In genomic region chr11:113448311-113448666, GRCh38 we compare ENCODE assay signal across 21 cellular contexts. TPM values are rescaled to one million over a fixed set of nuclear protein-coding genes. Genes with fewer than 3 reads are reported as not detected.
A peak's percentile ranks its signal among the peaks of the same experiment; 100 is the strongest.
DNase-seq lines count a peak whose midpoint lies in the region; TF ChIP-seq lines count a peak whose summit lies in the region.
"Had no signal": no experiment of that assay in that cellular context is flagged by ENCODE, and none has a peak within 500 bp of the region (broad histone marks: within the 10 kb centered on the region; RNA-seq: fewer than 3 reads in every experiment).

No MANE protein-coding gene starts in this region.

- H3K79me2 ChIP-seq in mammary epithelial cell (ENCODE audit: insufficient read depth, low read length) (no peaks in the 10 kb centered on the region), osteoblast (ENCODE audit: insufficient read depth, low read length) (no peaks in the 10 kb centered on the region)

- H3K4me1 Mint-ChIP-seq in Caco-2 (ENCODE audit: low read depth, unreplicated experiment): peaks cover 22% of the 10 kb centered on the region
- H3K4me1 Mint-ChIP-seq: IgD-negative memory B cell had no signal

- H3K27me3 ChIP-seq in Caco-2 (replicated peaks; ENCODE audit: control insufficient read depth, insufficient read depth, low read length) (no peaks in the 10 kb centered on the region), mammary epithelial cell (ENCODE audit: insufficient read depth, low read length) (no peaks in the 10 kb centered on the region), osteoblast (ENCODE audit: insufficient read depth, low read length) (peaks cover 18% of the 10 kb centered on the region)

- H4K20me1 ChIP-seq in mammary epithelial cell (ENCODE audit: insufficient read depth, low read length): no peaks in the 10 kb centered on the region
- H4K20me1 ChIP-seq in osteoblast (ENCODE audit: insufficient read depth, low read length): no peaks in the 10 kb centered on the region

- H3K4me3 ChIP-seq in Caco-2 (ENCODE audit: low read depth, low read length) (no peak overlapping the region), mammary epithelial cell (replicated peaks in 1 of 3; ENCODE audit: insufficient read depth in 1 of 3, low read depth in 2 of 3, low read length in 3 of 3) (no peak overlapping the region), osteoblast (ENCODE audit: insufficient read depth, low read length) (no peak overlapping the region)
- H3K4me3 ChIP-seq: A549, PC-9 had no signal

- no peak overlapping the region for H3K4me3 Mint-ChIP-seq in Caco-2 (ENCODE audit: unreplicated experiment)
- H3K4me3 Mint-ChIP-seq: IgD-negative memory B cell had no signal

- no peaks in the 10 kb centered on the region for H3K36me3 ChIP-seq in Caco-2 (ENCODE audit: control insufficient read depth, insufficient read depth, low read length)
- no peaks in the 10 kb centered on the region for H3K36me3 ChIP-seq in mammary epithelial cell (ENCODE audit: insufficient read depth, low read length)
- H3K36me3 ChIP-seq in osteoblast (ENCODE audit: insufficient read depth, low read length): no peaks in the 10 kb centered on the region

- CTCF ChIA-PET in Caco-2 (lab: Charles Lee) (no interaction called here), RWPE1 (lab: Yijun Ruan, JAX) (interaction anchor here (0.6 kb wide), 1 partner anchor 29 kb away, joined by 3 read pairs; no protein-coding TSS in a partner anchor), mammary epithelial cell (lab: Charles Lee; ENCODE audit: low non-redundant PET) (interaction anchor here (0.5 to 0.6 kb wide), 3 partner anchors 46 to 367 kb away, joined by 3 read pairs; no protein-coding TSS in a partner anchor)

- peak overlapping the region; percentile 58 for H3K27ac ChIP-seq in RWPE1
- peak overlapping the region; percentile 97 for H3K27ac ChIP-seq in mammary epithelial cell (ENCODE audit: insufficient read depth, low read depth, low read length)
- H3K27ac ChIP-seq in osteoblast (ENCODE audit: low read depth, low read length): peak overlapping the region; percentile 35
- H3K27ac ChIP-seq: A549, HL-60, PC-9 had no signal

- DNase-seq in Caco-2: no peak
- peak; percentile 39 for DNase-seq in RWPE1 (ENCODE audit: low spot score)
- no peak for DNase-seq in mammary epithelial cell
- DNase-seq in osteoblast (ENCODE audit: insufficient read length, low spot score, missing footprints): no peak
- no peak for DNase-seq in SW 1271 (lab: John Stamatoyannopoulos, UW)
- no peak for DNase-seq in G401 (ENCODE audit: low spot score)
- no peak for DNase-seq in NOMO-1 treated with DMSO at 0.1 percent for 48 hours (lab: John Stamatoyannopoulos, UW; ENCODE audit: unreplicated experiment)
- no peak for DNase-seq in ACHN
- DNase-seq: C1 segment of cervical spinal cord, DND-41, GDM1, GOT3, NCI-H1105 treated with DMSO at 0.1 percent for 48 hours, NCI-H187 treated with DMSO at 0.1 percent for 48 hours, NCI-H2171, NCI-H774, PC-9 had no signal

- peak overlapping the region; percentile 8 for H3K27ac Mint-ChIP-seq in Caco-2 (ENCODE audit: unreplicated experiment)
- H3K27ac Mint-ChIP-seq: IgD-negative memory B cell had no signal

- H2AFZ ChIP-seq in mammary epithelial cell (ENCODE audit: low read depth, low read length): peak overlapping the region; percentile 70
- peak overlapping the region; percentile 53 for H2AFZ ChIP-seq in osteoblast (ENCODE audit: low read length)
- H2AFZ ChIP-seq: PC-9 had no signal

- H3K36me3 Mint-ChIP-seq in Caco-2 (ENCODE audit: insufficient read depth, unreplicated experiment): no peaks in the 10 kb centered on the region
- H3K36me3 Mint-ChIP-seq: IgD-negative memory B cell had no signal

- H3K9ac ChIP-seq in mammary epithelial cell (ENCODE audit: insufficient read depth, low read length): no peak overlapping the region

- POLR2A ChIA-PET in Caco-2 (lab: Charles Lee) (no interaction called here), RWPE1 (lab: Yijun Ruan, JAX; ENCODE audit: low non-redundant PET) (interaction anchor here (1.1 kb wide), 1 partner anchor 10 kb away, joined by 4 read pairs; no protein-coding TSS in a partner anchor)

- no peaks in the 10 kb centered on the region for H3K27me3 Mint-ChIP-seq in Caco-2 (ENCODE audit: insufficient read depth, unreplicated experiment)

- TF ChIP-seq CTCF in Caco-2 (IDR thresholded peaks at IDR 0.05; ENCODE audit: insufficient read depth in 1 of 2, low read depth in 1 of 2, low read length in 1 of 2, severe bottlenecking in 1 of 2, unreplicated experiment in 1 of 2): no peak
- TF ChIP-seq CTCF in RWPE1 (conservative IDR thresholded peaks at IDR 0.05; ENCODE audit: low read depth): no peak
- no peak for TF ChIP-seq CTCF in mammary epithelial cell (conservative IDR thresholded peaks at IDR 0.05 in 1 of 2, IDR thresholded peaks at IDR 0.05 in 1 of 2; ENCODE audit: extremely low read depth in 1 of 2, insufficient read depth in 1 of 2, low read depth in 1 of 2, low read length in 2 of 2)
- no peak for TF ChIP-seq CTCF in osteoblast (IDR thresholded peaks at IDR 0.05; ENCODE audit: extremely low read depth, low read depth, low read length)

- intact Hi-C loops in Caco-2 (cut with micrococcal nuclease; ENCODE audit: unreplicated experiment) (no loop called here), mammary epithelial cell (cut with micrococcal nuclease) (loop anchor here (5.0 kb wide), 1 partner anchor 66 kb away; no protein-coding TSS in a partner anchor)

- H3K9me3 ChIP-seq in Caco-2: no peaks in the 10 kb centered on the region
- H3K9me3 ChIP-seq in mammary epithelial cell (replicated peaks; ENCODE audit: insufficient read depth, low read length): no peaks in the 10 kb centered on the region
- no peaks in the 10 kb centered on the region for H3K9me3 ChIP-seq in osteoblast (ENCODE audit: low read depth, low read length)
- H3K9me3 ChIP-seq: A549 had no signal

- dilution Hi-C loops in mammary epithelial cell (cut with HindIII; ENCODE audit: low sequenced_read_pairs): no loop called here

- WGBS in mammary epithelial cell (ENCODE audit: low coverage, missing lambda C conversion rate): 50% methylated on average over 2 of the region's 5 CpGs

- H3K4me2 ChIP-seq in mammary epithelial cell (ENCODE audit: insufficient read depth, low read depth, low read length) (peak overlapping the region; percentile 22), osteoblast (ENCODE audit: insufficient read depth, low read length) (peak overlapping the region; percentile 28)
- H3K4me2 ChIP-seq: A549, PC-9 had no signal

- H3K4me1 ChIP-seq in Caco-2 (peaks cover 29% of the 10 kb centered on the region), mammary epithelial cell (ENCODE audit: insufficient read depth, low read length) (peaks cover 35% of the 10 kb centered on the region), osteoblast (ENCODE audit: insufficient read depth, low read length) (peaks cover 29% of the 10 kb centered on the region)
- H3K4me1 ChIP-seq: A549 had no signal

- in situ Hi-C loops in mammary epithelial cell (cut with MboI; ENCODE audit: low sequenced_read_pairs in 2 of 2): no loop called here
- in situ Hi-C loops in G401 (cut with HindIII; ENCODE audit: low sequenced_read_pairs): no loop called here
- in situ Hi-C loops in ACHN (cut with HindIII; ENCODE audit: low pct_ligation_motif_present, low pct_unique_long_range_greater_than_20kb, low sequenced_read_pairs): no loop called here

- BruUV-seq in Caco-2 (replicated peaks; lab: Mats Ljungman, UMichigan) (no TSS peak), mammary epithelial cell (replicated peaks; lab: Mats Ljungman, UMichigan) (no TSS peak)

- no peaks in the 10 kb centered on the region for H3K9me3 Mint-ChIP-seq in Caco-2 (ENCODE audit: unreplicated experiment)
- H3K9me3 Mint-ChIP-seq: IgD-negative memory B cell had no signal

RNA-seq across cellular contexts. Expression of gene DRD2, which starts 26.9 kb away (rescaled TPM):
- total RNA-seq in Caco-2 (2022) (13.9 and 17.6 TPM in 2 replicates), mammary epithelial cell (1 to 10 TPM; 1.5 to 6.8 TPM), osteoblast (0.36 TPM in 1 of 2 replicates, not detected in the other)
- polyA plus RNA-seq in mammary epithelial cell: 28.7 TPM
- polyA minus RNA-seq in mammary epithelial cell: 7.9 TPM
- total RNA-seq in G401 (2014; rRNA removed; shearing (Covaris generic)): not detected in 2 replicates
- total RNA-seq: NCI-H460, PC-9 had no signal
- polyA plus RNA-seq: A549, IgD-negative memory B cell had no signal

Comparison
In these comparisons a context has a peak if more than half of its experiments do, and no peak if none do; other contexts are left out.
1. H3K27ac ChIP-seq: peak in every context shown above with its lines; median percentile 97 in mammary epithelial cell; 58 in RWPE1; 35 in osteoblast.